In the genomic region with DNA sequence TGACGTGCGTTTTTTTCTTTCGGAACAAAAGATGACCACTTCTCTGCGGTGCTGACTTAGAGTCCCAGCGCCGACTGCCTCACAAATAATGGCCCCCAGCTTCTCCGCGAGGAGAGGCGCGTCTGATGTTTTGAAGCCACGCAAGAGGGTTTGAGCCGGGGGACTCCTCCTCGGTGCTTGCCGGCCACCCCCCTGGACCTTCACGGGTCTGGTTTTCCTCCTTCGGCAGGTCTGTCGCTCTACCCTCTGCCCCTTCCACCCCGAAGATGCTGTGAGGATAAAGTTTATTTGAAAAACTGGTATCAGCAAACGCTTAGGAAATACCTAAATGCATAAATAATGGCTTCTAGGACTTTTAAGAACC, we compare ENCODE assay signal across 8 cellular contexts. TPM values are rescaled to one million over a fixed set of nuclear protein-coding genes. Genes with fewer than 3 reads are reported as not detected.
DNase-seq lines count a peak whose midpoint lies in the region; ATAC-seq, FAIRE-seq and TF ChIP-seq lines count a peak whose summit lies in the region.

No MANE protein-coding gene starts in this region.

- WGBS in small intestine, 3 donors, result 0 to 1% (median 1%) methylated on average over 19 of the region's 19 CpGs

- H3K36me3 ChIP-seq in WERI-Rb-1, result peaks cover 33% of the 10 kb centered on the region
- H3K36me3 ChIP-seq in right atrium auricular region, result peaks cover 27% of the 10 kb centered on the region
- peaks cover 2 to 5% of the 10 kb centered on the region in 2 donors for H3K36me3 ChIP-seq in small intestine (ENCODE audit: control insufficient read depth in 2 of 2, insufficient read depth in 2 of 2, low read length in 2 of 2)

- H3K27me3 ChIP-seq in WERI-Rb-1 (ENCODE audit: insufficient read depth, low read depth, severe bottlenecking), result no peaks in the 10 kb centered on the region
- H3K27me3 ChIP-seq in right atrium auricular region, result no peaks in the 10 kb centered on the region
- no peaks in the 10 kb centered on the region for H3K27me3 ChIP-seq in small intestine (ENCODE audit: control insufficient read depth in 2 of 2, insufficient read depth in 2 of 2, low read length in 2 of 2)

- H3K9me3 ChIP-seq in WERI-Rb-1 (ENCODE audit: severe bottlenecking) (no peaks in the 10 kb centered on the region), right atrium auricular region (no peaks in the 10 kb centered on the region), small intestine (ENCODE audit: control insufficient read depth, low read depth) (no peaks in the 10 kb centered on the region)

- H3K27ac ChIP-seq in WERI-Rb-1, result peak overlapping the region; percentile 76
- H3K27ac ChIP-seq in right atrium auricular region, result peak overlapping the region; percentile 82 to 89
- H3K27ac ChIP-seq in small intestine (ENCODE audit: low read depth in 1 of 2, low read length in 1 of 2), result peak overlapping the region; percentile 36 to 68

- peak overlapping the region; percentile 99 for H3K4me3 Mint-ChIP-seq in activated CD8-positive, alpha-beta memory T cell treated with anti-CD3 and anti-CD28 coated beads, Interleukin-2, amount 10 ng/mL, durations not matched to agents 7 days and 5 days

- H3K27me3 Mint-ChIP-seq in activated CD8-positive, alpha-beta memory T cell treated with anti-CD3 and anti-CD28 coated beads, Interleukin-2, amount 10 ng/mL, durations not matched to agents 7 days and 5 days, result no peaks in the 10 kb centered on the region

- H3K4me3 ChIP-seq in WERI-Rb-1 (ENCODE audit: low read depth, low read length) (peak overlapping the region; percentile 97), right atrium auricular region (peak overlapping the region; percentile 86 to 99), small intestine (ENCODE audit: low read depth in 1 of 2, low read length in 2 of 2) (peak overlapping the region; percentile 93 to 94)

- TF ChIP-seq CTCF in WERI-Rb-1 (IDR thresholded peaks at IDR 0.05; ENCODE audit: low read depth, low read length) (no peak), right atrium auricular region (IDR thresholded peaks at IDR 0.05) (no peak)

- H3K27ac Mint-ChIP-seq in activated CD8-positive, alpha-beta memory T cell treated with anti-CD3 and anti-CD28 coated beads, Interleukin-2, amount 10 ng/mL, durations not matched to agents 7 days and 5 days, result peak overlapping the region; percentile 93

- H3K4me1 Mint-ChIP-seq in activated CD8-positive, alpha-beta memory T cell treated with anti-CD3 and anti-CD28 coated beads, Interleukin-2, amount 10 ng/mL, durations not matched to agents 7 days and 5 days, result peaks cover 62% of the 10 kb centered on the region

- FAIRE-seq in small intestine (lab: Jason Lieb, UNC), result no peak

- H3K4me1 ChIP-seq in right atrium auricular region, result peaks cover 0 to 31% of the 10 kb centered on the region in 2 donors
- H3K4me1 ChIP-seq in small intestine (ENCODE audit: control insufficient read depth in 2 of 2, insufficient read depth in 1 of 2, low read depth in 1 of 2, low read length in 1 of 2), result peaks cover 0 to 4% of the 10 kb centered on the region in 2 donors

- no peak for ATAC-seq in activated CD8-positive, alpha-beta memory T cell treated with anti-CD3 and anti-CD28 coated beads, Interleukin-2, amount 10 ng/mL, durations not matched to agents 7 days and 5 days

- peaks cover 45% of the 10 kb centered on the region for H3K36me3 Mint-ChIP-seq in activated CD8-positive, alpha-beta memory T cell treated with anti-CD3 and anti-CD28 coated beads, Interleukin-2, amount 10 ng/mL, durations not matched to agents 7 days and 5 days

- CTCF ChIA-PET in activated CD8-positive, alpha-beta memory T cell treated with anti-CD3 and anti-CD28 coated beads, Interleukin-2, amount 10 ng/mL, durations not matched to agents 7 days and 5 days (lab: Charles Lee), result interaction anchor here (0.6 to 3.4 kb wide), 4 partner anchors 15 to 289 kb away, joined by 3 to 27 read pairs (median 4); no protein-coding TSS in a partner anchor

- no peak for DNase-seq in activated CD8-positive, alpha-beta memory T cell treated with anti-CD3 and anti-CD28 coated beads, Interleukin-2, amount 10 ng/mL, durations not matched to agents 7 days and 5 days
- no peak for DNase-seq in activated CD8-positive, alpha-beta memory T cell treated with anti-CD3 and anti-CD28 coated beads, Interleukin-2, amount 50 U/mL, for 4 hours
- DNase-seq in WERI-Rb-1 (no peak), right atrium auricular region (ENCODE audit: low spot score) (no peak), small intestine (no peak), NCI-H1436 treated with DMSO at 0.1 percent for 48 hours (lab: John Stamatoyannopoulos, UW) (no peak), UCSD-AML1 (lab: John Stamatoyannopoulos, UW; ENCODE audit: unreplicated experiment) (no peak)
- no peak for DNase-seq in activated effector memory CD4-positive, alpha-beta T cell treated with Interleukin-2 at 50 U/mL for 16 hours

- H3K9me3 Mint-ChIP-seq in activated CD8-positive, alpha-beta memory T cell treated with anti-CD3 and anti-CD28 coated beads, Interleukin-2, amount 10 ng/mL, durations not matched to agents 7 days and 5 days (ENCODE audit: low read depth), result no peaks in the 10 kb centered on the region

RNA-seq across cellular contexts. Expression of gene USP20, which starts 0.6 kb away (rescaled TPM):
- 100 to 1,000 TPM; 114 to 155 TPM for total RNA-seq in activated CD8-positive, alpha-beta memory T cell treated with anti-CD3 and anti-CD28 coated beads, Interleukin-2, amount 10 ng/mL, durations not matched to agents 7 days and 5 days
- total RNA-seq in right atrium auricular region, result 10 to 100 TPM; 12.9 to 14.5 TPM
- 10 to 100 TPM; 16.9 to 47.0 (median 23.9) TPM for polyA plus RNA-seq in small intestine

RNA-seq across cellular contexts. Expression of gene C9orf78, which starts 0.8 kb away (rescaled TPM):
- total RNA-seq in activated CD8-positive, alpha-beta memory T cell treated with anti-CD3 and anti-CD28 coated beads, Interleukin-2, amount 10 ng/mL, durations not matched to agents 7 days and 5 days, result 10 to 100 TPM; 77.7 to 90.2 TPM
- total RNA-seq in right atrium auricular region, result 10 to 100 TPM; 43.1 to 67.2 TPM
- 10 to 100 TPM; 58.3 to 62.6 (median 60.5) TPM for polyA plus RNA-seq in small intestine

RNA-seq across cellular contexts. Expression of gene TOR1A, which starts 11.9 kb away (rescaled TPM):
- total RNA-seq in activated CD8-positive, alpha-beta memory T cell treated with anti-CD3 and anti-CD28 coated beads, Interleukin-2, amount 10 ng/mL, durations not matched to agents 7 days and 5 days, result 10 to 100 TPM; 56.1 to 69.6 TPM
- 10 to 100 TPM; 16.1 to 31.9 TPM for total RNA-seq in right atrium auricular region
- polyA plus RNA-seq in small intestine, result 10 to 100 TPM; 16.3 to 29.4 (median 16.8) TPM

RNA-seq across cellular contexts. Expression of gene TOR1B, which starts 32.9 kb away (rescaled TPM):
- 10 to 100 TPM; 30.1 to 31.5 TPM for total RNA-seq in activated CD8-positive, alpha-beta memory T cell treated with anti-CD3 and anti-CD28 coated beads, Interleukin-2, amount 10 ng/mL, durations not matched to agents 7 days and 5 days
- 10 to 100 TPM; 10.2 to 12.3 TPM for total RNA-seq in right atrium auricular region
- 10 to 100 TPM in 2 of 3 donors, 1 to 10 TPM in 1; 7.0 to 22.9 (median 12.1) TPM for polyA plus RNA-seq in small intestine

Comparison
In these comparisons a context has a peak if more than half of its experiments do, and no peak if none do; other contexts are left out.
1. RNA of gene USP20, which starts 0.6 kb away (total RNA-seq): 114 to 155 TPM in activated CD8-positive, alpha-beta memory T cell treated with anti-CD3 and anti-CD28 coated beads, Interleukin-2, amount 10 ng/mL, durations not matched to agents 7 days and 5 days; 12.9 to 14.5 TPM in right atrium auricular region; every median in the first group is over 4 times any median in the second.
2. Peak in every context shown above with its lines, with median percentiles within 50 percentile points of each other: H3K27ac ChIP-seq and H3K4me3 ChIP-seq.